16 cellular contexts compared by ENCODE assay signal in the genomic region with DNA sequence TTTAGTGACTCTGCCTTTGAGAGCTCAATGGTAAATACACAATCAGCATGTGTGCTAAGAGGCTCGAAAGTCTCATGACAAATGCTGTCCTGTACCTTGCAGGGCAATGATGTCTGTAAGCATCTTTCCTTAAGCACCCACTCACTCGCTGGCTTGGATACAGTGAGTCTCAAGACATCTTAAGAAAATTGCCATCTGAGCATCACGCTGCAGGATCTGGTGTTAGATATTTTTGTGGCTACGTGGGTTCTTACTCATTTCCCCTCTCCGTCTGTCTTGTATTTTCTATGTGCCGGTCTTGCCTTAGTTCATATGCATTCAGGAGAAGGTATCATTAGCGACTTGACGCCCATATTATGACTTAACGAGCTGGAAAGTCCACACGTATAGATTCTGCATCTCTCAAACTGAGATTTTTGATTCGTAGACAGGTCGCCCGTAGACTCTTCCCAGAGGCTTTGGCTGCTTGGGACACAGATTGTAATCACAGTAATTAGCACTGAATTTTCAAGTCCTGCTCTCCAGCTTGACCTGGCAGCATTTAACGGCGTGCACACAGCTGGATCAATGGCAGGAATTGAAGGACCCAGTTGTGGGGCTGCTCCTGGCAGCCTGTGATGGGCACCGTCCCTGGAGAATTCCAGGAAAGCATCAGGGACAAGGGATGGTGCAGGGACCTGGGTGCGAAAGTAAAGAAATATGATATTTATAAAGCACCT.
A peak's percentile ranks its signal among the peaks of the same experiment; 100 is the strongest.
DNase-seq lines count a peak whose midpoint lies in the region; ATAC-seq and TF ChIP-seq lines count a peak whose summit lies in the region.
"Had no signal": no experiment of that assay in that cellular context is flagged by ENCODE, and none has a peak within 500 bp of the region (broad histone marks: within the 10 kb centered on the region; RNA-seq: fewer than 3 reads in every experiment).

No MANE protein-coding gene starts in this region.

- H3K36me3 ChIP-seq in colonic mucosa (no peaks in the 10 kb centered on the region), neuronal stem cell (replicated peaks in 1 of 2; ENCODE audit: control insufficient read depth in 2 of 2, insufficient read depth in 2 of 2, low read length in 2 of 2) (no peaks in the 10 kb centered on the region), aorta (ENCODE audit: control insufficient read depth in 1 of 2, insufficient read depth in 2 of 2, low read length in 1 of 2) (no peaks in the 10 kb centered on the region)
- H3K36me3 ChIP-seq: Peyer's patch had no signal

- no peak overlapping the region for H3K14ac ChIP-seq in neuronal stem cell (ENCODE audit: low read length)

- H3K4me1 ChIP-seq in colonic mucosa (no peaks in the 10 kb centered on the region), neuronal stem cell (ENCODE audit: control insufficient read depth in 2 of 2, insufficient read depth in 1 of 2, low read depth in 1 of 2, low read length in 2 of 2) (peaks cover 25 to 37% of the 10 kb centered on the region in 2 donors), aorta (ENCODE audit: control insufficient read depth in 1 of 2, insufficient read depth in 2 of 2, low read length in 2 of 2) (peaks cover 0 to 5% of the 10 kb centered on the region in 2 donors)

- no peak overlapping the region for H2BK120ac ChIP-seq in neuronal stem cell (ENCODE audit: low read depth, low read length)

- no peak overlapping the region for H2AFZ ChIP-seq in neuronal stem cell (ENCODE audit: low read length)

- intact Hi-C loops in colonic mucosa (cut with DNase I): no loop called here
- intact Hi-C loops in aorta (cut with DNase I): no loop called here

- no peak overlapping the region for H4K91ac ChIP-seq in neuronal stem cell (ENCODE audit: low read depth, low read length, poor library complexity)

- no peak overlapping the region for H3K27ac ChIP-seq in colonic mucosa
- no peak overlapping the region for H3K27ac ChIP-seq in neuronal stem cell (replicated peaks; ENCODE audit: low read length)
- no peak overlapping the region for H3K27ac ChIP-seq in aorta (ENCODE audit: low read depth in 1 of 2, low read length in 2 of 2)
- H3K27ac ChIP-seq: C4-2B, Peyer's patch had no signal

- H3K27me3 ChIP-seq in colonic mucosa: no peaks in the 10 kb centered on the region
- H3K27me3 ChIP-seq in neuronal stem cell (ENCODE audit: control insufficient read depth in 3 of 3, insufficient read depth in 3 of 3, low read depth in 1 of 3, low read length in 3 of 3): no peaks in the 10 kb centered on the region
- no peaks in the 10 kb centered on the region for H3K27me3 ChIP-seq in aorta (ENCODE audit: control insufficient read depth in 1 of 2, insufficient read depth in 2 of 2, low read length in 1 of 2)
- H3K27me3 ChIP-seq: Peyer's patch had no signal

- no peak overlapping the region for H3K4ac ChIP-seq in neuronal stem cell (ENCODE audit: low read length)

- no peak overlapping the region for H3K9ac ChIP-seq in colonic mucosa (ENCODE audit: low read depth in 2 of 2, low read length in 2 of 2)
- H3K9ac ChIP-seq in neuronal stem cell (ENCODE audit: low read depth, low read length, poor library complexity): no peak overlapping the region

- H3K4me2 ChIP-seq in neuronal stem cell (ENCODE audit: insufficient read depth, low read length, poor library complexity, severe bottlenecking): no peak overlapping the region

- ATAC-seq in aorta (ENCODE audit: low FRiP score) (no peak), GM18511 (IDR thresholded peaks at IDR 0.05; ENCODE audit: unreplicated experiment) (no peak)

- H2AK5ac ChIP-seq in neuronal stem cell (ENCODE audit: low read depth, low read length): no peak overlapping the region

- DNase-seq in NCI-H748 (lab: John Stamatoyannopoulos, UW; ENCODE audit: unreplicated experiment): peak; percentile 32
- no peak for DNase-seq in NCI-H748 treated with DMSO at 0.1 percent for 48 hours (lab: John Stamatoyannopoulos, UW)
- DNase-seq in HT1080 (ENCODE audit: low read depth): peak; percentile 82
- peak; percentile 12 for DNase-seq in colonic mucosa
- DNase-seq in neuronal stem cell (ENCODE audit: low spot score): no peak
- DNase-seq in aorta: no peak
- no peak for DNase-seq in stimulated activated CD4-positive, alpha-beta T cell treated with anti-CD3 and anti-CD28 coated beads, Interleukin-4, amount 100 ng/mL, for 1 hour
- DNase-seq: COR-L47, DMS153, GOT3, NCI-H345, NCI-H82, Peyer's patch, Right ventricle myocardium superior had no signal

- no peak overlapping the region for H2BK12ac ChIP-seq in neuronal stem cell (ENCODE audit: low read length)

- H3K18ac ChIP-seq in neuronal stem cell (ENCODE audit: low read length): peak overlapping the region; percentile 39

- H2BK5ac ChIP-seq in neuronal stem cell (ENCODE audit: low read length): no peak overlapping the region

- H4K8ac ChIP-seq in neuronal stem cell (ENCODE audit: low read depth, low read length): no peak overlapping the region

- H3K23ac ChIP-seq in neuronal stem cell (ENCODE audit: low read depth, low read length, poor library complexity): no peak overlapping the region

- H2BK15ac ChIP-seq in neuronal stem cell (ENCODE audit: low read length): no peak overlapping the region

- no peaks in the 10 kb centered on the region for H3K79me1 ChIP-seq in neuronal stem cell (ENCODE audit: low read depth, low read length)

- WGBS in neuronal stem cell (ENCODE audit: extremely low coverage in 2 of 2, insufficient read length in 2 of 2, insufficient replicate concordance in 1 of 2), 2 donors: no CpG with 5 or more reads among the region's 17 CpGs
- 82 to 84% methylated on average over 17 of the region's 17 CpGs for WGBS in aorta, 2 donors

- H3K4me3 ChIP-seq in colonic mucosa (no peak overlapping the region), neuronal stem cell (ENCODE audit: low read length in 2 of 2) (no peak overlapping the region), aorta (ENCODE audit: low read length in 2 of 2) (no peak overlapping the region)
- H3K4me3 ChIP-seq: Peyer's patch had no signal

- no peaks in the 10 kb centered on the region for H3K9me3 ChIP-seq in colonic mucosa
- no peaks in the 10 kb centered on the region for H3K9me3 ChIP-seq in neuronal stem cell (replicated peaks in 1 of 2; ENCODE audit: control insufficient read depth in 2 of 2, insufficient read depth in 1 of 2, low read depth in 1 of 2, low read length in 2 of 2)
- H3K9me3 ChIP-seq in aorta (ENCODE audit: control insufficient read depth, low read length): no peaks in the 10 kb centered on the region
- H3K9me3 ChIP-seq: Peyer's patch had no signal

- TF ChIP-seq CTCF in colonic mucosa (IDR thresholded peaks at IDR 0.05): no peak

Comparison
In these comparisons a context has a peak if more than half of its experiments do, and no peak if none do; other contexts are left out.
1. DNase-seq: peak in NCI-H748 (single experiment), HT1080 (single experiment) and colonic mucosa (single experiment); none in NCI-H748 treated with DMSO at 0.1 percent for 48 hours (single experiment), neuronal stem cell (single experiment), aorta (0 of 2) and stimulated activated CD4-positive, alpha-beta T cell treated with anti-CD3 and anti-CD28 coated beads, Interleukin-4, amount 100 ng/mL, for 1 hour (single experiment).